In the genomic region with DNA sequence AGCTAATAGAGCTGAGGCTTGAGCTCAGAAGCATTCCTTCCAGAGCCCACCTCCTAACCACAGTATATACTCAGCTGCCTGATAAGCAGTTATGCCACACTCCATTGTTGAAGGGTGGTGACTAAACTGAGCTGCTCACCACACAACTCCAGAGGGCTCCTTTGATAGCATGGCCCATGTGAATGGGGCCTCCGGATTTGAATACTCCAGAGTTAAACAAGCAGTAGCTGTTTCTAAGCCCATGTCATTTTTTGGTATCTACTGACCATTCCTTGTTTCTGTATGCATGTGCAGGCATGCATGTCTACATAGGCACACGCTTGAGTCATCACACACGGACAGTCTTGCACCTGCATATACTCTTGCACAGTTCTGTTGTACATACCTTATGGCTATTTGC, we compare ENCODE assay signal across 1 cellular context.
TF ChIP-seq lines count a peak whose summit lies in the region.

No MANE protein-coding gene starts in this region.

TF ChIP-seq in SK-N-SH treated with all-trans-retinoic acid at 6 μM for 48 hours, 23 proteins besides CTCF, POLR2A, EP300 and RAD21 (continued from another document):
- TF ChIP-seq, protein P1, sequence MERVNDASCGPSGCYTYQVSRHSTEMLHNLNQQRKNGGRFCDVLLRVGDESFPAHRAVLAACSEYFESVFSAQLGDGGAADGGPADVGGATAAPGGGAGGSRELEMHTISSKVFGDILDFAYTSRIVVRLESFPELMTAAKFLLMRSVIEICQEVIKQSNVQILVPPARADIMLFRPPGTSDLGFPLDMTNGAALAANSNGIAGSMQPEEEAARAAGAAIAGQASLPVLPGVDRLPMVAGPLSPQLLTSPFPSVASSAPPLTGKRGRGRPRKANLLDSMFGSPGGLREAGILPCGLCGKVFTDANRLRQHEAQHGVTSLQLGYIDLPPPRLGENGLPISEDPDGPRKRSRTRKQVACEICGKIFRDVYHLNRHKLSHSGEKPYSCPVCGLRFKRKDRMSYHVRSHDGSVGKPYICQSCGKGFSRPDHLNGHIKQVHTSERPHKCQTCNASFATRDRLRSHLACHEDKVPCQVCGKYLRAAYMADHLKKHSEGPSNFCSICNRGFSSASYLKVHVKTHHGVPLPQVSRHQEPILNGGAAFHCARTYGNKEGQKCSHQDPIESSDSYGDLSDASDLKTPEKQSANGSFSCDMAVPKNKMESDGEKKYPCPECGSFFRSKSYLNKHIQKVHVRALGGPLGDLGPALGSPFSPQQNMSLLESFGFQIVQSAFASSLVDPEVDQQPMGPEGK (CRISPR knock-in tag; IDR thresholded peaks at IDR 0.05; ENCODE audit: borderline replicate concordance): no peak
- TF ChIP-seq BACH2 (CRISPR knock-in tag; IDR thresholded peaks at IDR 0.05; ENCODE audit: borderline replicate concordance): no peak
- no peak for TF ChIP-seq RARB (CRISPR knock-in tag; IDR thresholded peaks at IDR 0.05)
- no peak for TF ChIP-seq TCF4 (CRISPR knock-in tag; IDR thresholded peaks at IDR 0.05; ENCODE audit: borderline replicate concordance)
- no peak for TF ChIP-seq ZFP3 (CRISPR knock-in tag; IDR thresholded peaks at IDR 0.05)
